Comparison of ENCODE assay signal across 16 cellular contexts in genomic region chr7:85237721-85238120, GRCh38. TPM values are rescaled to one million over a fixed set of nuclear protein-coding genes. Genes with fewer than 3 reads are reported as not detected.
DNase-seq lines count a peak whose midpoint lies in the region; FAIRE-seq and TF ChIP-seq lines count a peak whose summit lies in the region.
"Had no signal": no experiment of that assay in that cellular context is flagged by ENCODE, and none has a peak within 500 bp of the region (broad histone marks: within the 10 kb centered on the region; RNA-seq: fewer than 3 reads in every experiment).

No MANE protein-coding gene starts in this region.

- H3K4me3 ChIP-seq in AG10803 (ENCODE audit: low read length) = no peak overlapping the region
- H3K4me3 ChIP-seq: BLaER1 had no signal

- no peak for TF ChIP-seq CTCF in AG10803 (conservative IDR thresholded peaks at IDR 0.05; ENCODE audit: low read length)

- no peak for FAIRE-seq in frontal cortex (lab: Jason Lieb, UNC)
- FAIRE-seq: GM18507, RCC 7860 had no signal

- peak; percentile 14 for DNase-seq in AG10803 (ENCODE audit: low read depth)
- DNase-seq in HS-5 (ENCODE audit: low read depth) = peak; percentile 11
- DNase-seq in astrocyte of the hippocampus (ENCODE audit: low read depth, low spot score) = peak; percentile 47
- peak; percentile 14 for DNase-seq in iris pigment epithelial cell (ENCODE audit: low read depth)
- DNase-seq in nucleus accumbens (lab: John Stamatoyannopoulos, UW) = no peak
- no peak for DNase-seq in NCI-H2107 treated with DMSO at 0.1 percent for 48 hours (lab: John Stamatoyannopoulos, UW; ENCODE audit: unreplicated experiment)
- DNase-seq in stimulated activated CD4-positive, alpha-beta T cell treated with anti-CD3 and anti-CD28 coated beads, Interleukin-4, amount 100 ng/mL, for 1 hour = no peak
- no peak for DNase-seq in frontal cortex (ENCODE audit: low spot score in 2 of 2)
- DNase-seq: Karpas-422, NCI-H1417, NCI-H1930, NCI-H2171 treated with DMSO at 0.1 percent for 48 hours, SHP77 treated with DMSO at 0.1 percent for 48 hours had no signal

RNA-seq across cellular contexts. Expression of gene SEMA3D, which starts 50.9 kb away (rescaled TPM):
- 3.7 TPM for total RNA-seq in frontal cortex

Comparison
In these comparisons a context has a peak if more than half of its experiments do, and no peak if none do; other contexts are left out.
1. DNase-seq: peak in AG10803 (single experiment), HS-5 (single experiment), astrocyte of the hippocampus (single experiment) and iris pigment epithelial cell (single experiment); none in nucleus accumbens (0 of 56), NCI-H2107 treated with DMSO at 0.1 percent for 48 hours (single experiment), stimulated activated CD4-positive, alpha-beta T cell treated with anti-CD3 and anti-CD28 coated beads, Interleukin-4, amount 100 ng/mL, for 1 hour (single experiment) and frontal cortex (0 of 2).